ENCODE assay signal across 11 cellular contexts in the genomic region with DNA sequence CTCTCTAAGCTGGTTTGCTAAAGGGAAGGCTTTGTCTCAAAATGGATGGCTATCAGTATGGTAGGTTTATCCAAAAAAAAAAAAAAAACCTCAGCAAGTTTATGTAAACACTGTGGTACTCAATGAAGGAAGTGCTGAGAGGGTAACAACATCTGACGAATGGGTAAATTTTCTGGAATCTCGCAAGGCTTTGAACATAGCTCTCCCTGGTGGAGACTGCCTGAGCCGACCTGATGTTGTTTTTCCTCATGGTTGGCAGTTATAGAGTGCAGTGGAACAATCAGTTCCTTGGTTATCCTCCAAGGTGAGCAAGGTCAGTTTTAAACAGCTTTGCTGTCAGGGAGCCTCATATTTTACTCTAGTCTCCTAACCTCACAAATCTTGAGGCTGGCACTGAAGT.
DNase-seq lines count a peak whose midpoint lies in the region; ATAC-seq and TF ChIP-seq lines count a peak whose summit lies in the region.
"Had no signal": no experiment of that assay in that cellular context is flagged by ENCODE, and none has a peak within 500 bp of the region (broad histone marks: within the 10 kb centered on the region; RNA-seq: fewer than 3 reads in every experiment).

No MANE protein-coding gene starts in this region.

- H3K27ac Mint-ChIP-seq in type B pancreatic cell, result no peak overlapping the region
- no peak overlapping the region for H3K27ac Mint-ChIP-seq in natural killer cell treated with Interleukin-12 subunit alpha and Interleukin-12 subunit beta and Interleukin-15 and Interleukin-18, amount 100 ng/mL, for 72 hours
- H3K27ac Mint-ChIP-seq: CD4-positive, CD25-positive, alpha-beta regulatory T cell; T-helper 1 cell treated with Interleukin-12 subunit alpha and Interleukin-12 subunit beta and Interleukin-4 antibody, amounts not matched to agents 30 μg/mL and 1 μg/mL, for 36 hours had no signal

- H3F3A ChIP-seq in SK-N-SH (replicated peaks; ENCODE audit: insufficient read depth), result no peaks in the 10 kb centered on the region

- H3K4me3 Mint-ChIP-seq in type B pancreatic cell, result no peak overlapping the region
- no peak overlapping the region for H3K4me3 Mint-ChIP-seq in natural killer cell treated with Interleukin-12 subunit alpha and Interleukin-12 subunit beta and Interleukin-15 and Interleukin-18, amount 100 ng/mL, for 72 hours
- H3K4me3 Mint-ChIP-seq: CD4-positive, CD25-positive, alpha-beta regulatory T cell; T-helper 1 cell treated with Interleukin-12 subunit alpha and Interleukin-12 subunit beta and Interleukin-4 antibody, amounts not matched to agents 30 μg/mL and 1 μg/mL, for 36 hours had no signal

- H3K4me3 ChIP-seq in SK-N-SH (ENCODE audit: low read depth in 2 of 2, low read length in 1 of 2), result no peak overlapping the region
- no peak overlapping the region for H3K4me3 ChIP-seq in right cardiac atrium (ENCODE audit: low read length)
- H3K4me3 ChIP-seq: thoracic aorta had no signal

- H3K79me2 ChIP-seq in SK-N-SH (ENCODE audit: insufficient read depth), result no peaks in the 10 kb centered on the region

- 82% methylated on average over 2 of the region's 3 CpGs for WGBS in SK-N-SH (ENCODE audit: low lambda C conversion rate)
- 37% methylated on average over 3 of the region's 3 CpGs for WGBS in right cardiac atrium

- H3K9me3 Mint-ChIP-seq in type B pancreatic cell, result peaks cover 9% of the 10 kb centered on the region
- H3K9me3 Mint-ChIP-seq in natural killer cell treated with Interleukin-12 subunit alpha and Interleukin-12 subunit beta and Interleukin-15 and Interleukin-18, amount 100 ng/mL, for 72 hours, result no peaks in the 10 kb centered on the region
- H3K9me3 Mint-ChIP-seq: CD4-positive, CD25-positive, alpha-beta regulatory T cell; T-helper 1 cell treated with Interleukin-12 subunit alpha and Interleukin-12 subunit beta and Interleukin-4 antibody, amounts not matched to agents 30 μg/mL and 1 μg/mL, for 36 hours had no signal

- no peaks in the 10 kb centered on the region for H3K27me3 Mint-ChIP-seq in type B pancreatic cell
- H3K27me3 Mint-ChIP-seq in natural killer cell treated with Interleukin-12 subunit alpha and Interleukin-12 subunit beta and Interleukin-15 and Interleukin-18, amount 100 ng/mL, for 72 hours, result peaks cover 7 to 9% of the 10 kb centered on the region in 2 donors
- H3K27me3 Mint-ChIP-seq: CD4-positive, CD25-positive, alpha-beta regulatory T cell had no signal

- no peak for TF ChIP-seq EP300 in SK-N-SH (IDR thresholded peaks at IDR 0.05; ENCODE audit: borderline replicate concordance in 1 of 2, low read depth in 1 of 2, low read length in 1 of 2)

- CTCF ChIA-PET in SK-N-SH (lab: Yijun Ruan, JAX), result interaction anchor here (0.8 to 6.2 kb wide), 5 partner anchors 9 to 717 kb away, joined by 3 to 46 read pairs (median 4); no protein-coding TSS in a partner anchor

- DNase-seq in NCI-H748 (lab: John Stamatoyannopoulos, UW; ENCODE audit: unreplicated experiment) (peak; percentile 71), NCI-H748 treated with DMSO at 0.1 percent for 48 hours (lab: John Stamatoyannopoulos, UW) (no peak), SK-N-SH (peak; percentile 5), right cardiac atrium (peak in 1 of 3 donors; percentile 64), type B pancreatic cell (ENCODE audit: extremely low spot score, unreplicated experiment) (no peak)
- no peak for DNase-seq in natural killer cell treated with Interleukin-12 subunit alpha and Interleukin-12 subunit beta and Interleukin-15 and Interleukin-18, amount 100 ng/mL, for 72 hours (ENCODE audit: low spot score)
- DNase-seq: CD4-positive, CD25-positive, alpha-beta regulatory T cell had no signal

- no peak overlapping the region for H3K9ac ChIP-seq in SK-N-SH

- TF ChIP-seq CTCF in SK-N-SH (IDR thresholded peaks at IDR 0.05), result peak; percentile 26
- TF ChIP-seq CTCF in type B pancreatic cell (conservative IDR thresholded peaks at IDR 0.05), result peak; percentile 51

- no peaks in the 10 kb centered on the region for H3K27me3 ChIP-seq in SK-N-SH (ENCODE audit: insufficient read depth)
- no peaks in the 10 kb centered on the region for H3K27me3 ChIP-seq in right cardiac atrium (ENCODE audit: control insufficient read depth, insufficient read depth)

- peaks cover 6% of the 10 kb centered on the region for H3K4me1 Mint-ChIP-seq in type B pancreatic cell (ENCODE audit: unreplicated experiment)
- H3K4me1 Mint-ChIP-seq in natural killer cell treated with Interleukin-12 subunit alpha and Interleukin-12 subunit beta and Interleukin-15 and Interleukin-18, amount 100 ng/mL, for 72 hours (ENCODE audit: low read depth in 2 of 2), result peaks cover 0 to 7% of the 10 kb centered on the region in 2 donors
- H3K4me1 Mint-ChIP-seq: CD4-positive, CD25-positive, alpha-beta regulatory T cell had no signal

- H3K4me1 ChIP-seq in SK-N-SH (ENCODE audit: control insufficient read depth in 1 of 2, insufficient read depth in 2 of 2, low read depth in 1 of 2, low read length in 1 of 2) (no peaks in the 10 kb centered on the region; a peak in 1 of 4 replicates), right cardiac atrium (ENCODE audit: control insufficient read depth, insufficient read depth, low read length) (no peaks in the 10 kb centered on the region)

- peak; percentile 63 for TF ChIP-seq RAD21 in SK-N-SH (IDR thresholded peaks at IDR 0.05; ENCODE audit: low read length)

- POLR2A ChIA-PET in SK-N-SH (lab: Yijun Ruan, JAX), result interaction anchor here (0.9 kb wide), 1 partner anchor 300 kb away, joined by 3 read pairs; no protein-coding TSS in a partner anchor

- no peaks in the 10 kb centered on the region for H3K36me3 ChIP-seq in SK-N-SH (replicated peaks in 1 of 2; ENCODE audit: control insufficient read depth in 1 of 2, insufficient read depth in 2 of 2, low read length in 1 of 2)
- H3K36me3 ChIP-seq: thoracic aorta had no signal

- no peak overlapping the region for H3K4me2 ChIP-seq in SK-N-SH

- no peaks in the 10 kb centered on the region for H4K20me1 ChIP-seq in SK-N-SH (ENCODE audit: insufficient read depth)

- no peaks in the 10 kb centered on the region for H3K36me3 Mint-ChIP-seq in type B pancreatic cell
- no peaks in the 10 kb centered on the region for H3K36me3 Mint-ChIP-seq in natural killer cell treated with Interleukin-12 subunit alpha and Interleukin-12 subunit beta and Interleukin-15 and Interleukin-18, amount 100 ng/mL, for 72 hours
- H3K36me3 Mint-ChIP-seq: CD4-positive, CD25-positive, alpha-beta regulatory T cell had no signal

- H2AFZ ChIP-seq in SK-N-SH (ENCODE audit: low read depth), result no peak overlapping the region

- H3K9me3 ChIP-seq in SK-N-SH (no peaks in the 10 kb centered on the region), right cardiac atrium (ENCODE audit: control insufficient read depth, low read length) (no peaks in the 10 kb centered on the region)
- H3K9me3 ChIP-seq: thoracic aorta had no signal

- no peak for TF ChIP-seq POLR2A in GM18505 (IDR thresholded peaks at IDR 0.05; ENCODE audit: borderline replicate concordance, extremely low read depth, insufficient read depth, insufficient read length)

- H3K9me2 ChIP-seq in SK-N-SH, result no peaks in the 10 kb centered on the region

- H3K27ac ChIP-seq in SK-N-SH (ENCODE audit: low read depth in 2 of 2, low read length in 1 of 2) (no peak overlapping the region), right cardiac atrium (ENCODE audit: low read length) (no peak overlapping the region)
- H3K27ac ChIP-seq: thoracic aorta had no signal

- intact Hi-C loops in right cardiac atrium (cut with DNase I), result loop anchor here in 2 of 4 donors (5.0 to 10.0 kb wide), 2 partner anchors 62 to 65 kb away; no protein-coding TSS in a partner anchor

- ATAC-seq in right cardiac atrium (peak; percentile 74 to 81), GM18505 (IDR thresholded peaks at IDR 0.05; ENCODE audit: unreplicated experiment) (no peak), HG02678 (IDR thresholded peaks at IDR 0.05; ENCODE audit: unreplicated experiment) (no peak)
- no peak for ATAC-seq in natural killer cell treated with Interleukin-12 subunit alpha and Interleukin-12 subunit beta and Interleukin-15 and Interleukin-18, amount 100 ng/mL, for 72 hours

TF ChIP-seq in SK-N-SH, 30 proteins besides CTCF, POLR2A, EP300 and RAD21:
- TF ChIP-seq SMC3 (IDR thresholded peaks at IDR 0.05; ENCODE audit: low read depth, low read length) (peak; percentile 51), ELF1 (IDR thresholded peaks at IDR 0.05) (no peak)
- TF ChIP-seq, protein P1, sequence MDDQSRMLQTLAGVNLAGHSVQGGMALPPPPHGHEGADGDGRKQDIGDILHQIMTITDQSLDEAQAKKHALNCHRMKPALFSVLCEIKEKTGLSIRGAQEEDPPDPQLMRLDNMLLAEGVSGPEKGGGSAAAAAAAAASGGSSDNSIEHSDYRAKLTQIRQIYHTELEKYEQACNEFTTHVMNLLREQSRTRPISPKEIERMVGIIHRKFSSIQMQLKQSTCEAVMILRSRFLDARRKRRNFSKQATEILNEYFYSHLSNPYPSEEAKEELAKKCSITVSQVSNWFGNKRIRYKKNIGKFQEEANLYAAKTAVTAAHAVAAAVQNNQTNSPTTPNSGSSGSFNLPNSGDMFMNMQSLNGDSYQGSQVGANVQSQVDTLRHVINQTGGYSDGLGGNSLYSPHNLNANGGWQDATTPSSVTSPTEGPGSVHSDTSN (IDR thresholded peaks at IDR 0.05), result no peak
TF ChIP-seq in SK-N-SH: peak in this region for 1.

Comparison
In these comparisons a context has a peak if more than half of its experiments do, and no peak if none do; other contexts are left out.
1. DNase-seq: peak in NCI-H748 (single experiment) and SK-N-SH (single experiment); none in NCI-H748 treated with DMSO at 0.1 percent for 48 hours (single experiment), type B pancreatic cell (single experiment) and natural killer cell treated with Interleukin-12 subunit alpha and Interleukin-12 subunit beta and Interleukin-15 and Interleukin-18, amount 100 ng/mL, for 72 hours (single experiment).
2. ATAC-seq: peak in right cardiac atrium (2 of 2); none in GM18505 (single experiment), natural killer cell treated with Interleukin-12 subunit alpha and Interleukin-12 subunit beta and Interleukin-15 and Interleukin-18, amount 100 ng/mL, for 72 hours (0 of 2) and HG02678 (single experiment).